ENCODE assay signal across 19 cellular contexts in the genomic region with DNA sequence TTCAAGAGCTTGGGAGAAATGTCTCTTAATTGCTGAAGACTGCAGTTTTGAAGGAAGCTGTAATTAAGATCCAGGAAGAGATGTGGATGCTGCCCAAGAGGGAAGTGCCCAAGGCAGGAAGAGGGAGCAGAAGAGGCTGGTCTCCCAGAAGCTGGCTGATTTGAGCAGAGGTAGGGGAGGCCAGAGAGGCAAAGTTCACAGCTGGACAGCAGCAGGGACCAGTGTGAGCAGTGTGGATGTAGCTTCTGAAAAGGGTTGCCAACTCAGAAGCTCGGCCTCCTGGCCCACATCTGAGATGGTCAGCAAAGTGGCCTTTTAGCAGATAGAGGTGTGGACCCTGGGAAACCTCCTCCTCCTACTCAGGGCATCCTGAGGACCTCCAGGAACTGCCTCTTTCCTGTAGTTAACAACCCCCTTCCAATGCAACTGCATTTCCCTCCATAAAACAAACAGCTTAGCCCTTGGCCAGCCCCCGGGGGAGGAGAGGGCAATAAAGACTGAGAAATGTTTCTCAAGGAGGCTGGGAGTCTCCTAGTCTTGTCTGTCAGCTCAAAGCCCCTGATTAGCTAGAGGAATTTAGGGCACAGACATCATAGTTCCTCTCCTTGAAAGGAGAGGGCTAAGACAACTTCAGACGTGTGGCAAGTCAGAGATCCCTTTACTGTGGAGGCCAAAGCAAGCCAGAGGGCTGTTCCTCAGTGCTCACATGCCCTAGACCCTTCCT.
DNase-seq lines count a peak whose midpoint lies in the region; ATAC-seq, FAIRE-seq and TF ChIP-seq lines count a peak whose summit lies in the region.
"Had no signal": no experiment of that assay in that cellular context is flagged by ENCODE, and none has a peak within 500 bp of the region (broad histone marks: within the 10 kb centered on the region; RNA-seq: fewer than 3 reads in every experiment).

No MANE protein-coding gene starts in this region.

- no peaks in the 10 kb centered on the region for H3K36me3 Mint-ChIP-seq in stimulated activated effector memory CD8-positive, alpha-beta T cell treated with anti-CD3 and anti-CD28 coated beads, Interleukin-12 subunit alpha, Interleukin-12 subunit beta, amount 100 ng/mL, for 72 hours
- H3K36me3 Mint-ChIP-seq: CD4-positive, CD25-positive, alpha-beta regulatory T cell; CD8-positive, alpha-beta memory T cell had no signal

- no peak for TF ChIP-seq POLR2A in HepG2 (IDR thresholded peaks at IDR 0.05; ENCODE audit: insufficient read depth in 1 of 2, low read depth in 2 of 2, low read length in 2 of 2)

- TF ChIP-seq EP300 in HepG2 (IDR thresholded peaks at IDR 0.05; ENCODE audit: low read depth in 2 of 2, low read length in 2 of 2) (no peak), HepG2 (CRISPR knock-in tag; IDR thresholded peaks at IDR 0.05; ENCODE audit: borderline replicate concordance) (no peak)

- H2AFZ ChIP-seq in HepG2 (ENCODE audit: low read length): no peak overlapping the region

- H3K9me3 ChIP-seq in HEK293 (ENCODE audit: control insufficient read depth, insufficient read depth, low read depth, low read length) (no peaks in the 10 kb centered on the region), HepG2 (ENCODE audit: low read length) (no peaks in the 10 kb centered on the region)
- H3K9me3 ChIP-seq: BE2C had no signal

- H3K9ac ChIP-seq in HepG2 (ENCODE audit: insufficient read depth, low read depth, low read length): no peak overlapping the region

- H3K4me2 ChIP-seq in HepG2 (ENCODE audit: low read depth, low read length): no peak overlapping the region

- H3K9me3 Mint-ChIP-seq in stimulated activated effector memory CD8-positive, alpha-beta T cell treated with anti-CD3 and anti-CD28 coated beads, Interleukin-12 subunit alpha, Interleukin-12 subunit beta, amount 100 ng/mL, for 72 hours: no peaks in the 10 kb centered on the region
- H3K9me3 Mint-ChIP-seq: CD4-positive, CD25-positive, alpha-beta regulatory T cell; CD8-positive, alpha-beta memory T cell had no signal

- ATAC-seq in HepG2: peak; percentile 25; the same call in 1 of the 3 replicates
- ATAC-seq in stimulated activated effector memory CD8-positive, alpha-beta T cell treated with anti-CD3 and anti-CD28 coated beads, Interleukin-12 subunit alpha, Interleukin-12 subunit beta, amount 100 ng/mL, for 72 hours: peak; percentile 11
- no peak for ATAC-seq in foreskin keratinocyte
- no peak for ATAC-seq in HG03095 (IDR thresholded peaks at IDR 0.05; ENCODE audit: unreplicated experiment)
- ATAC-seq: HCT116 had no signal

- H4K20me1 ChIP-seq in HepG2 (ENCODE audit: insufficient read depth, low read length): no peaks in the 10 kb centered on the region

- H3K27me3 ChIP-seq in HepG2 (ENCODE audit: control insufficient read depth in 1 of 2, insufficient read depth in 2 of 2, low read length in 2 of 2): peaks cover 9 to 61% of the 10 kb centered on the region in 2 experiments; a peak in 4 of 5 replicates
- H3K27me3 ChIP-seq in foreskin keratinocyte: peaks cover 91% of the 10 kb centered on the region
- H3K27me3 ChIP-seq: BE2C had no signal

- H3K27ac Mint-ChIP-seq in stimulated activated effector memory CD8-positive, alpha-beta T cell treated with anti-CD3 and anti-CD28 coated beads, Interleukin-12 subunit alpha, Interleukin-12 subunit beta, amount 100 ng/mL, for 72 hours: no peak overlapping the region
- H3K27ac Mint-ChIP-seq: CD4-positive, CD25-positive, alpha-beta regulatory T cell; CD8-positive, alpha-beta memory T cell had no signal

- intact Hi-C loops in HepG2 (cut with micrococcal nuclease; ENCODE audit: unreplicated experiment): no loop called here

- FAIRE-seq in HepG2 (lab: Jason Lieb, UNC): no peak
- FAIRE-seq: A204.1, D721Med had no signal

- H3K4me3 ChIP-seq in HEK293 (ENCODE audit: low read depth, low read length): no peak overlapping the region
- no peak overlapping the region for H3K4me3 ChIP-seq in HepG2 (replicated peaks in 1 of 3; ENCODE audit: insufficient read depth in 1 of 3, low read depth in 2 of 3, low read length in 3 of 3)

- H3K4me1 Mint-ChIP-seq in stimulated activated effector memory CD8-positive, alpha-beta T cell treated with anti-CD3 and anti-CD28 coated beads, Interleukin-12 subunit alpha, Interleukin-12 subunit beta, amount 100 ng/mL, for 72 hours: no peaks in the 10 kb centered on the region
- H3K4me1 Mint-ChIP-seq: CD4-positive, CD25-positive, alpha-beta regulatory T cell; CD8-positive, alpha-beta memory T cell had no signal

- 0% methylated on average over 1 of the region's 3 CpGs for WGBS in HepG2 (ENCODE audit: low lambda C conversion rate)

- H3K36me3 ChIP-seq in HEK293 (ENCODE audit: control insufficient read depth in 2 of 2, insufficient read depth in 1 of 2, low read length in 2 of 2) (no peaks in the 10 kb centered on the region), HepG2 (replicated peaks in 1 of 2; ENCODE audit: control insufficient read depth in 1 of 2, insufficient read depth in 2 of 2, low read length in 2 of 2) (no peaks in the 10 kb centered on the region)
- H3K36me3 ChIP-seq: BE2C had no signal

- POLR2A ChIA-PET in HEK293 (lab: Yijun Ruan, JAX) (no interaction called here), HepG2 (lab: Yijun Ruan, JAX) (no interaction called here)

- H3K27ac ChIP-seq in HEK293 (ENCODE audit: extremely low read depth, low read depth, low read length): no peak overlapping the region
- no peak overlapping the region for H3K27ac ChIP-seq in HepG2 (ENCODE audit: extremely low read length, insufficient read depth, low read length)
- H3K27ac ChIP-seq in foreskin keratinocyte: no peak overlapping the region

- TF ChIP-seq CTCF in HEK293 (tag by site-specific recombination; IDR thresholded peaks at IDR 0.05) (no peak), HepG2 (CRISPR knock-in tag; IDR thresholded peaks at IDR 0.05) (no peak), foreskin keratinocyte (conservative IDR thresholded peaks at IDR 0.05) (no peak)

- H3K4me1 ChIP-seq in HEK293 (ENCODE audit: control insufficient read depth, insufficient read depth, low read length) (no peaks in the 10 kb centered on the region), HepG2 (ENCODE audit: insufficient read depth, low read length) (peaks cover 10% of the 10 kb centered on the region), foreskin keratinocyte (no peaks in the 10 kb centered on the region)
- H3K4me1 ChIP-seq: BE2C had no signal

- no peak for DNase-seq in HepG2 (ENCODE audit: low spot score)
- no peak for DNase-seq in stimulated activated effector memory CD8-positive, alpha-beta T cell treated with anti-CD3 and anti-CD28 coated beads, Interleukin-12 subunit alpha, Interleukin-12 subunit beta, amount 100 ng/mL, for 72 hours (ENCODE audit: low spot score in 2 of 2)
- no peak for DNase-seq in foreskin keratinocyte
- DNase-seq in NCI-H2196 (lab: John Stamatoyannopoulos, UW; ENCODE audit: unreplicated experiment): no peak
- DNase-seq: ACHN; BE2C; C1 segment of cervical spinal cord; CD4-positive, CD25-positive, alpha-beta regulatory T cell; COR-L47; DMS79; GF-D8; GOT3; H7 had no signal

- no peak for TF ChIP-seq RAD21 in HepG2 (CRISPR knock-in tag; IDR thresholded peaks at IDR 0.05)

- in situ Hi-C loops in HepG2 (cut with HindIII; ENCODE audit: extremely low pct_ligation_motif_present, low pct_unique_long_range_greater_than_20kb): no loop called here

- H3K79me2 ChIP-seq in HepG2 (ENCODE audit: insufficient read depth, low read length): no peaks in the 10 kb centered on the region

- no TSS peak for BruUV-seq in HepG2 (replicated peaks; lab: Mats Ljungman, UMichigan)

- no peak overlapping the region for H3K4me3 Mint-ChIP-seq in stimulated activated effector memory CD8-positive, alpha-beta T cell treated with anti-CD3 and anti-CD28 coated beads, Interleukin-12 subunit alpha, Interleukin-12 subunit beta, amount 100 ng/mL, for 72 hours
- H3K4me3 Mint-ChIP-seq: CD4-positive, CD25-positive, alpha-beta regulatory T cell; CD8-positive, alpha-beta memory T cell had no signal

- CTCF ChIA-PET in HEK293 (lab: Yijun Ruan, JAX) (interaction anchor here (0.6 to 4.9 kb wide), 9 partner anchors 11 to 252 kb away, joined by 3 to 35 read pairs (median 3); no protein-coding TSS in a partner anchor), HepG2 (lab: Yijun Ruan, JAX; ENCODE audit: low intra/inter-chr PET ratio, low total read pairs) (no interaction called here)

TF ChIP-seq in HepG2, 621 proteins besides CTCF, POLR2A, EP300 and RAD21:
- no peak for TF ChIP-seq ARNT2 (CRISPR knock-in tag; IDR thresholded peaks at IDR 0.05; ENCODE audit: low read depth)
- no peak for TF ChIP-seq ZNF296 (CRISPR knock-in tag; conservative IDR thresholded peaks at IDR 0.05)
- no peak for TF ChIP-seq DMAP1 (CRISPR knock-in tag; IDR thresholded peaks at IDR 0.05)
- no peak for TF ChIP-seq KDM2A (CRISPR knock-in tag; IDR thresholded peaks at IDR 0.05; ENCODE audit: borderline replicate concordance, low read depth)
- TF ChIP-seq ATF7 (IDR thresholded peaks at IDR 0.05): no peak
- TF ChIP-seq ATF7 (CRISPR knock-in tag; IDR thresholded peaks at IDR 0.05): no peak
- no peak for TF ChIP-seq ZNF629 (CRISPR knock-in tag; conservative IDR thresholded peaks at IDR 0.05)
- TF ChIP-seq PAX8 (CRISPR knock-in tag; IDR thresholded peaks at IDR 0.05; ENCODE audit: borderline replicate concordance): no peak
- TF ChIP-seq MTA3 (CRISPR knock-in tag; IDR thresholded peaks at IDR 0.05): no peak
- TF ChIP-seq, protein P1, sequence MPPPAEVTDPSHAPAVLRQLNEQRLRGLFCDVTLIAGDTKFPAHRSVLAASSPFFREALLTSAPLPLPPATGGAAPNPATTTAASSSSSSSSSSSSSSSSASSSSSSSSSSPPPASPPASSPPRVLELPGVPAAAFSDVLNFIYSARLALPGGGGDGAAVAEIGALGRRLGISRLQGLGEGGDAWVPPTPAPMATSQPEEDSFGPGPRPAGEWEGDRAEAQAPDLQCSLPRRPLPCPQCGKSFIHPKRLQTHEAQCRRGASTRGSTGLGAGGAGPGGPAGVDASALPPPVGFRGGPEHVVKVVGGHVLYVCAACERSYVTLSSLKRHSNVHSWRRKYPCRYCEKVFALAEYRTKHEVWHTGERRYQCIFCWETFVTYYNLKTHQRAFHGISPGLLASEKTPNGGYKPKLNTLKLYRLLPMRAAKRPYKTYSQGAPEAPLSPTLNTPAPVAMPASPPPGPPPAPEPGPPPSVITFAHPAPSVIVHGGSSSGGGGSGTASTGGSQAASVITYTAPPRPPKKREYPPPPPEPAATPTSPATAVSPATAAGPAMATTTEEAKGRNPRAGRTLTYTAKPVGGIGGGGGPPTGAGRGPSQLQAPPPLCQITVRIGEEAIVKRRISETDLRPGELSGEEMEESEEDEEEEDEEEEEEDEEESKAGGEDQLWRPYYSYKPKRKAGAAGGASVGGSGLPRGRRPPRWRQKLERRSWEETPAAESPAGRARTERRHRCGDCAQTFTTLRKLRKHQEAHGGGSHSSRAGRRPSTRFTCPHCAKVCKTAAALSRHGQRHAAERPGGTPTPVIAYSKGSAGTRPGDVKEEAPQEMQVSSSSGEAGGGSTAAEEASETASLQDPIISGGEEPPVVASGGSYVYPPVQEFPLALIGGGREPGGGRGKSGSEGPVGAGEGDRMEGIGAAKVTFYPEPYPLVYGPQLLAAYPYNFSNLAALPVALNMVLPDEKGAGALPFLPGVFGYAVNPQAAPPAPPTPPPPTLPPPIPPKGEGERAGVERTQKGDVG (CRISPR knock-in tag; IDR thresholded peaks at IDR 0.05; ENCODE audit: borderline replicate concordance): no peak
- TF ChIP-seq ERF (CRISPR knock-in tag; IDR thresholded peaks at IDR 0.05): no peak

Comparison
In these comparisons a context has a peak if more than half of its experiments do, and no peak if none do; other contexts are left out.
1. ATAC-seq: peak in HepG2 (single experiment) and stimulated activated effector memory CD8-positive, alpha-beta T cell treated with anti-CD3 and anti-CD28 coated beads, Interleukin-12 subunit alpha, Interleukin-12 subunit beta, amount 100 ng/mL, for 72 hours (single experiment); none in foreskin keratinocyte (single experiment) and HG03095 (single experiment).